Comparison of ENCODE assay signal across 8 cellular contexts in the genomic region with DNA sequence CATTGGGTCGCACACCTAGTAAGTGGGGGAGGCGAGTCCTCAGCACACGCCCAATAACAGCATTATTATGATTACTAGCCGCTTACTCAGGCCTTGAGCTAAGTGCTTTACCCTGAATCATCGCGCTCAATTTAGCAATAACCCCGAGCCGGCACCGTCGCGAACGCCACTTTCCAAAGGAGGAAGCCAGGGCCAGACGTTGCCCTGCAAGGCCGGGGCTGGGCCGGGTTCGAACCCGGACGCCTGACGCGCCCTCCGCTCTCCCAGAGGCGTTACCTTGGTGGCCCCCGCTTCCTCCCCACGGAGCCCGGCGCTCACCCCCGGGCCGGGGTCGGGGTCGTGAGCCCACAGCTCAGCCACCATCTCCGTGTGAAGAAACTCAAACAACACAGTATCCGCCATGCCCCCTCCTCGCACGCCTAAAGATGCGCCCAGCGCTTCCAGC. TPM values are rescaled to one million over a fixed set of nuclear protein-coding genes. Genes with fewer than 3 reads are reported as not detected.
DNase-seq lines count a peak whose midpoint lies in the region; ATAC-seq and TF ChIP-seq lines count a peak whose summit lies in the region.

Gene TRAPPC6A (minus strand): TSS at position 421 of the 445 bp plus-strand sequence. CDS start 19 bp downstream, at position 402.

- no peaks in the 10 kb centered on the region; the same call in none of the 2 replicates for H3K36me3 ChIP-seq in GM06990 (ENCODE audit: control insufficient read depth, insufficient read depth, low read length)
- H3K36me3 ChIP-seq in Panc1 (ENCODE audit: control insufficient read depth, insufficient read depth, low read length) = no peaks in the 10 kb centered on the region
- peaks cover 6 to 7% of the 10 kb centered on the region in 2 donors for H3K36me3 ChIP-seq in duodenal mucosa (ENCODE audit: control insufficient read depth in 1 of 2, insufficient read depth in 2 of 2, low read length in 2 of 2)
- H3K36me3 ChIP-seq in aorta (ENCODE audit: control insufficient read depth in 1 of 2, insufficient read depth in 2 of 2, low read length in 1 of 2) = no peaks in the 10 kb centered on the region

- in situ Hi-C loops in Panc1 (cut with HindIII; ENCODE audit: low pct_unique_long_range_greater_than_20kb, low sequenced_read_pairs) = no loop called here

- WGBS in aorta, 2 donors = 0 to 1% methylated on average over 36 of the region's 36 CpGs

- peaks cover 19% of the 10 kb centered on the region for H3K4me1 Mint-ChIP-seq in mesothelial cell of epicardium

- H3K27ac ChIP-seq in Panc1 (ENCODE audit: low read length) (peak within 1 kb of the TSS; percentile 85), duodenal mucosa (ENCODE audit: low read depth, low read length) (peak within 1 kb of the TSS; percentile 95), aorta (ENCODE audit: low read depth in 1 of 2, low read length in 2 of 2) (peak within 1 kb of the TSS; percentile 67 to 89)

- POLR2A ChIA-PET in Panc1 (lab: Charles Lee) = interaction anchor here (0.7 kb wide), 1 partner anchor 26 kb away, joined by 5 read pairs; no protein-coding TSS in a partner anchor

- TSS peak; percentile 98 for BruUV-seq in Panc1 (replicated peaks; lab: Mats Ljungman, UMichigan)

- no peaks in the 10 kb centered on the region for H3K27me3 Mint-ChIP-seq in mesothelial cell of epicardium (ENCODE audit: low read depth)

- peak; percentile 4 for ATAC-seq in HG02678 (IDR thresholded peaks at IDR 0.05; ENCODE audit: unreplicated experiment)
- peak; percentile 5 for ATAC-seq in Panc1
- no peak for ATAC-seq in aorta (ENCODE audit: low FRiP score)

- H3K4me3 Mint-ChIP-seq in mesothelial cell of epicardium = peak within 1 kb of the TSS; percentile 91

- intact Hi-C loops in Panc1 (cut with micrococcal nuclease; ENCODE audit: unreplicated experiment) = no loop called here
- intact Hi-C loops in aorta (cut with DNase I) = loop anchor here in 1 of 2 donors (5.0 kb wide), 2 partner anchors 74 to 86 kb away; partner anchors contain the start of genes MARK4 and PPP1R37

- peaks cover 6% of the 10 kb centered on the region for H3K36me3 Mint-ChIP-seq in mesothelial cell of epicardium

- H3K27me3 ChIP-seq in GM06990 (replicated peaks; ENCODE audit: control insufficient read depth, insufficient read depth, low read length) (no peaks in the 10 kb centered on the region), Panc1 (ENCODE audit: control insufficient read depth, insufficient read depth, low read length) (no peaks in the 10 kb centered on the region), duodenal mucosa (ENCODE audit: control insufficient read depth in 1 of 2, insufficient read depth in 2 of 2, low read length in 2 of 2) (no peaks in the 10 kb centered on the region), aorta (ENCODE audit: control insufficient read depth in 1 of 2, insufficient read depth in 2 of 2, low read length in 1 of 2) (no peaks in the 10 kb centered on the region)

- no peaks in the 10 kb centered on the region for H3K9me3 Mint-ChIP-seq in mesothelial cell of epicardium

- H3K4me3 ChIP-seq in GM06990 (replicated peaks; ENCODE audit: low read depth, low read length) = peak within 1 kb of the TSS; percentile 93
- H3K4me3 ChIP-seq in Panc1 (ENCODE audit: low read depth in 2 of 2, low read length in 2 of 2) = peak within 1 kb of the TSS; percentile 88 to 90
- H3K4me3 ChIP-seq in duodenal mucosa (ENCODE audit: low read depth in 1 of 2, low read length in 2 of 2) = peak within 1 kb of the TSS; percentile 99 to 100
- peak within 1 kb of the TSS; percentile 45 to 79 for H3K4me3 ChIP-seq in aorta (ENCODE audit: low read length in 2 of 2)

- no peaks in the 10 kb centered on the region for H3K4me1 ChIP-seq in Panc1 (ENCODE audit: control insufficient read depth, insufficient read depth, low read length)
- peaks cover 16 to 24% of the 10 kb centered on the region in 2 donors for H3K4me1 ChIP-seq in duodenal mucosa (ENCODE audit: control insufficient read depth in 1 of 2, insufficient read depth in 2 of 2, low read length in 2 of 2)
- peaks cover 0 to 2% of the 10 kb centered on the region in 2 donors for H3K4me1 ChIP-seq in aorta (ENCODE audit: control insufficient read depth in 1 of 2, insufficient read depth in 2 of 2, low read length in 2 of 2)

- H3K9me3 ChIP-seq in Panc1 (ENCODE audit: control insufficient read depth, insufficient read depth, low read depth, low read length) = no peaks in the 10 kb centered on the region
- H3K9me3 ChIP-seq in duodenal mucosa (ENCODE audit: control insufficient read depth in 1 of 2, low read length in 2 of 2) = no peaks in the 10 kb centered on the region
- H3K9me3 ChIP-seq in aorta (ENCODE audit: control insufficient read depth, low read length) = no peaks in the 10 kb centered on the region

- H3K9ac ChIP-seq in duodenal mucosa (ENCODE audit: low read depth in 1 of 2, low read length in 2 of 2) = peak within 1 kb of the TSS; percentile 83 to 96

- DNase-seq in GM06990 (ENCODE audit: extremely low read depth, insufficient read length) (no peak), Panc1 (ENCODE audit: low read depth, low spot score) (no peak), mesothelial cell of epicardium (ENCODE audit: low spot score in 2 of 2, unreplicated experiment in 2 of 2) (no peak), aorta (no peak), NAMALWA (ENCODE audit: low spot score) (no peak)
- no peak for DNase-seq in activated CD4-positive, alpha-beta T cell treated with anti-CD3 and anti-CD28 coated beads for 48 hours

- CTCF ChIA-PET in Panc1 (lab: Charles Lee) = no interaction called here

- peak within 1 kb of the TSS; percentile 97 for H3K27ac Mint-ChIP-seq in mesothelial cell of epicardium

- no peak for TF ChIP-seq CTCF in GM06990 (IDR thresholded peaks at IDR 0.05; ENCODE audit: insufficient read depth, low read length, poor library complexity, severe bottlenecking)
- no peak for TF ChIP-seq CTCF in Panc1 (IDR thresholded peaks at IDR 0.05)
- no peak for TF ChIP-seq CTCF in mesothelial cell of epicardium (IDR thresholded peaks at IDR 0.05; ENCODE audit: unreplicated experiment)

RNA-seq across cellular contexts. Expression of gene TRAPPC6A, which starts in this region (rescaled TPM):
- 24.7 TPM for total RNA-seq in Panc1 (2021; ENCODE audit: unreplicated experiment)
- polyA plus RNA-seq in Panc1 (2012; ENCODE audit: insufficient read length) = 43.2 TPM
- 42.8 to 48.0 TPM (median 46.7 TPM) in 3 replicates for total RNA-seq in mesothelial cell of epicardium
- total RNA-seq in aorta = 10 to 100 TPM in 1 of 2 donors, 1 to 10 TPM in 1; 9.5 to 13.6 TPM
- polyA plus RNA-seq in aorta = 10 to 100 TPM; 16.5 to 17.0 TPM
